ENCODE assay signal across 28 cellular contexts in the genomic region with DNA sequence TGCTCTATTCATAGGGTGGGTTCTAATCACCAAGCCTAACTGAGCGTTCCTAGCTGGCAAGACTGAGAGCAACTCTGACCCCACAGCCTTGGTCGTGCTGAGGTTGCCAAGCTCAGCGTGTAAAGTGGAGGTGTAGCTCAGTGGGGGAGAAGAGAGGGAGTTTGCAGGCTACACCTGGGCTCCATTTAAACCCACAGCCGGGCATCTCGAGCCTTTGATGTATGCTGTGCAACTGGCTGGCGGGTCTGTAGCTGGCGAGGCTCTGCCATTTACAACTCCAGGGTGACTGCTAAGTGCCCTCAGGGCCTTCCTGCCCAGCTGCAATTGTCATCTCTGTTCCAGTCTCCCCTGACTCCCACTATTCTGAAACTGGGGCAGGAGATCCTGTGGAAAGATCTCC. TPM values are rescaled to one million over a fixed set of nuclear protein-coding genes. Genes with fewer than 3 reads are reported as not detected.
"Had no signal": no experiment of that assay in that cellular context is flagged by ENCODE, and none has a peak within 500 bp of the region (broad histone marks: within the 10 kb centered on the region; RNA-seq: fewer than 3 reads in every experiment).

No MANE protein-coding gene starts in this region.

- H3K27ac ChIP-seq: brain microvascular endothelial cell, epithelial cell of prostate, esophagus squamous epithelium, left lung, lower lobe of right lung, skin epidermis, thyroid gland, upper lobe of left lung, WERI-Rb-1 had no signal

- H3K9me3 Mint-ChIP-seq: activated naive CD8-positive, alpha-beta T cell treated with anti-CD3 and anti-CD28 coated beads, Interleukin-2, amount 10 ng/mL, durations not matched to agents 7 days and 5 days; nephron had no signal

- ATAC-seq: activated CD4-positive, CD25-positive, alpha-beta regulatory T cell treated with anti-CD3 and anti-CD28 coated beads, Interleukin-2, amount 50 U/mL, for 24 hours; left lung; lower lobe of right lung; sciatic nerve; stimulated activated naive CD8-positive, alpha-beta T cell treated with anti-CD3 and anti-CD28 coated beads, Interleukin-15, Interleukin-2, amounts not matched to agents 100 U/mL and 50 U/mL, for 24 hours had no signal

- H3K9me3 ChIP-seq: esophagus squamous epithelium, left lung, lower lobe of right lung, thyroid gland, upper lobe of left lung had no signal

- H3K4me1 ChIP-seq: left lung, thyroid gland had no signal

- H3K4me3 ChIP-seq: esophagus squamous epithelium, left lung, lower lobe of right lung, skin epidermis, thyroid gland, upper lobe of left lung had no signal

- H3K27me3 ChIP-seq: brain microvascular endothelial cell, esophagus squamous epithelium, left lung, thyroid gland, upper lobe of left lung had no signal

- H3K27ac Mint-ChIP-seq: activated naive CD8-positive, alpha-beta T cell treated with anti-CD3 and anti-CD28 coated beads, Interleukin-2, amount 10 ng/mL, durations not matched to agents 7 days and 5 days; nephron had no signal

- H3K4me3 Mint-ChIP-seq: activated naive CD8-positive, alpha-beta T cell treated with anti-CD3 and anti-CD28 coated beads, Interleukin-2, amount 10 ng/mL, durations not matched to agents 7 days and 5 days; nephron had no signal

- H3K36me3 ChIP-seq: brain microvascular endothelial cell, esophagus squamous epithelium, left lung, lower lobe of right lung, thyroid gland, upper lobe of left lung, WERI-Rb-1 had no signal

- DNase-seq: activated CD4-positive, alpha-beta T cell treated with anti-CD3 and anti-CD28 coated beads for 48 hours; activated CD4-positive, alpha-beta T cell treated with anti-CD3 and anti-CD28 coated beads, Interleukin-2, amount 50 U/mL, for 48 hours; activated CD8-positive, alpha-beta memory T cell treated with anti-CD3 and anti-CD28 coated beads for 24 hours; activated effector memory CD4-positive, alpha-beta T cell treated with Interleukin-2 at 50 U/mL for 16 hours; activated naive CD4-positive, alpha-beta T cell treated with Interleukin-2 at 50 U/mL for 16 hours; activated naive CD8-positive, alpha-beta T cell treated with anti-CD3 and anti-CD28 coated beads, Interleukin-2, amount 10 ng/mL, durations not matched to agents 7 days and 5 days; brain microvascular endothelial cell; caudate nucleus; cortex of kidney; esophagus squamous epithelium; foreskin melanocyte; left lung; lower lobe of right lung; mesendoderm; stimulated activated CD4-positive, alpha-beta T cell treated with anti-CD3 and anti-CD28 coated beads, Interleukin-12 subunit alpha, Interleukin-12 subunit beta, amount 100 ng/mL, for 4 hours; stimulated activated CD4-positive, alpha-beta T cell treated with anti-CD3 and anti-CD28 coated beads, Interleukin-4, amount 100 ng/mL, for 1 hour; stimulated activated naive CD8-positive, alpha-beta T cell treated with anti-CD3 and anti-CD28 coated beads, Interleukin-15, Interleukin-2, amounts not matched to agents 100 U/mL and 50 U/mL, for 24 hours; thyroid gland; upper lobe of left lung; WERI-Rb-1 had no signal

RNA-seq across cellular contexts. Expression of gene CHRNA1, which starts 20.0 kb away (rescaled TPM):
- total RNA-seq: activated naive CD8-positive, alpha-beta T cell treated with anti-CD3 and anti-CD28 coated beads, Interleukin-2, amount 10 ng/mL, durations not matched to agents 7 days and 5 days; esophagus squamous epithelium; left lung; lower lobe of right lung; osteoblast; posterior vena cava; T-helper 1 cell treated with Interleukin-12 subunit alpha and Interleukin-12 subunit beta and Interleukin-4 antibody, amounts not matched to agents 30 ng/mL and 1 ng/mL, for 36 hours; thyroid gland had no signal
